8 cellular contexts compared by ENCODE assay signal in genomic region chr17:27577124-27577761, GRCh38. TPM values are rescaled to one million over a fixed set of nuclear protein-coding genes. Genes with fewer than 3 reads are reported as not detected.
A peak's percentile ranks its signal among the peaks of the same experiment; 100 is the strongest.
DNase-seq lines count a peak whose midpoint lies in the region; ATAC-seq and TF ChIP-seq lines count a peak whose summit lies in the region.

No MANE protein-coding gene starts in this region.

- peaks cover 67% of the 10 kb centered on the region for H3K4me1 Mint-ChIP-seq in nephron progenitor cell

- H3K9me3 ChIP-seq in Peyer's patch = no peaks in the 10 kb centered on the region

- H3K27ac Mint-ChIP-seq in nephron progenitor cell = peak overlapping the region; percentile 50

- no peak for TF ChIP-seq CTCF in AG10803 (conservative IDR thresholded peaks at IDR 0.05; ENCODE audit: low read length)
- no peak for TF ChIP-seq CTCF in Peyer's patch (IDR thresholded peaks at IDR 0.05)
- no peak for TF ChIP-seq CTCF in nephron progenitor cell (IDR thresholded peaks at IDR 0.05)

- no peaks in the 10 kb centered on the region for H3K36me3 ChIP-seq in Peyer's patch

- DNase-seq in AG10803 (ENCODE audit: low read depth) (peak; percentile 75), Peyer's patch (no peak), erythroblast (lab: John Stamatoyannopoulos, UW) (peak; percentile 46 to 62), nephron progenitor cell (peak; percentile 38), HuH-7.5 (ENCODE audit: low spot score) (no peak), NCI-H524 (lab: John Stamatoyannopoulos, UW) (no peak)

- H3K9me3 Mint-ChIP-seq in nephron progenitor cell = no peaks in the 10 kb centered on the region

- H3K4me1 ChIP-seq in Peyer's patch = no peaks in the 10 kb centered on the region

- no peaks in the 10 kb centered on the region for H3K27me3 ChIP-seq in Peyer's patch

- ATAC-seq in GM21529 (IDR thresholded peaks at IDR 0.05; ENCODE audit: unreplicated experiment) (no peak), HG02938 (IDR thresholded peaks at IDR 0.05; ENCODE audit: unreplicated experiment) (no peak)

- TF ChIP-seq POLR2A in Peyer's patch (IDR thresholded peaks at IDR 0.05) (no peak), erythroblast (IDR thresholded peaks at IDR 0.05; ENCODE audit: low read length) (no peak)

- peaks cover 11% of the 10 kb centered on the region for H3K27me3 Mint-ChIP-seq in nephron progenitor cell (ENCODE audit: low read depth, poor library complexity)

- H3K27ac ChIP-seq in Peyer's patch = peak overlapping the region; percentile 0 to 69 (median 45)

- H3K4me3 ChIP-seq in AG10803 (ENCODE audit: low read length) (no peak overlapping the region), Peyer's patch (no peak overlapping the region)

- H3K4me3 Mint-ChIP-seq in nephron progenitor cell = peak overlapping the region; percentile 33

- no peaks in the 10 kb centered on the region for H3K36me3 Mint-ChIP-seq in nephron progenitor cell (ENCODE audit: low read depth)

RNA-seq across cellular contexts. Expression of gene LGALS9, which starts 53.7 kb away (rescaled TPM):
- 100 to 1,000 TPM; 121 to 214 (median 144) TPM for total RNA-seq in Peyer's patch

Comparison
In these comparisons a context has a peak if more than half of its experiments do, and no peak if none do; other contexts are left out.
1. DNase-seq: peak in AG10803 (single experiment), erythroblast (2 of 2) and nephron progenitor cell (single experiment); none in Peyer's patch (0 of 3), HuH-7.5 (single experiment) and NCI-H524 (0 of 2).